Comparison of ENCODE assay signal across 8 cellular contexts in the genomic region with DNA sequence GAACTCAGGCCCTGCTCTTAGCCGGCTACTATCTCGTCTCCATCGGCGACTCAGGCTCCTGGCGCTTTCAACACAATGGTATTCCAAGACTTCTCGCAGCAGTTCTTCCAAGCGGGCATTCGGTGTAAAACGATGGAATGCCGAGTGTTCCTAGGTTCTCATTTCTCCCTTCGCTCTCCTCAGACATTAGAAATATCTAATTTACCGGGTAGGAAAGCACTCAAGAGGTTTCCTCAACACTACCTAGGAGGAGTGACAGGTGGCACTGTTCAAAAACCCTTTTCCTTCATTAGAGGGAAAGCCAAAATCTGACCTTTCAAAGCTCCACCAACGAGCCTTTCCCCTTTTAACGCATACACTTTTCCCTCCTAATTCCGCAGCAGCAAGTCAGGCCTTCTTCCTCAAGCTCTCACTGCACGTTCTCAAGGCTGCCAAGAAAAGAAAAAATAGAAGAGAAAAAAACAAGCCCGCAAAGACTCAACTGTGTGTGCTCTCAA. TPM values are rescaled to one million over a fixed set of nuclear protein-coding genes. Genes with fewer than 3 reads are reported as not detected.
DNase-seq lines count a peak whose midpoint lies in the region; ATAC-seq, FAIRE-seq and TF ChIP-seq lines count a peak whose summit lies in the region.

No MANE protein-coding gene starts in this region.

- no peaks in the 10 kb centered on the region for H3K9me3 ChIP-seq in pancreas

- intact Hi-C loops in pancreas (cut with DNase I), result loop anchor here in 1 of 3 donors (10.0 kb wide), 1 partner anchor 134 kb away; no protein-coding TSS in a partner anchor

- no peak for TF ChIP-seq EP300 in Ishikawa (IDR thresholded peaks at IDR 0.05; ENCODE audit: borderline replicate concordance)

- peak overlapping the region; percentile 82 for H3K4me3 ChIP-seq in AG09309 (ENCODE audit: control insufficient read depth, low read depth, low read length)
- peak overlapping the region; percentile 92 for H3K4me3 ChIP-seq in fibroblast of villous mesenchyme (ENCODE audit: low read depth, low read length)
- H3K4me3 ChIP-seq in pancreas, result peak overlapping the region; percentile 70 to 99 (median 85)

- POLR2A ChIA-PET in GM10248 (lab: Yijun Ruan, JAX), result interaction anchor here (0.6 to 1.0 kb wide), 2 partner anchors 8 to 1834 kb away, joined by 3 to 9 read pairs; no protein-coding TSS in a partner anchor

- FAIRE-seq in pancreas (lab: Jason Lieb, UNC), result no peak

- DNase-seq in AG09309 (ENCODE audit: low read depth), result no peak
- DNase-seq in GM10248 (ENCODE audit: extremely low spot score), result peak; percentile 75
- no peak for DNase-seq in fibroblast of villous mesenchyme (ENCODE audit: low read depth)
- no peak for DNase-seq in pancreas

- peaks cover 5 to 20% (median 10%) of the 10 kb centered on the region in 3 donors for H3K4me1 ChIP-seq in pancreas

- no peaks in the 10 kb centered on the region for H3K36me3 ChIP-seq in pancreas

- peak; percentile 26 for TF ChIP-seq CTCF in AG09309 (IDR thresholded peaks at IDR 0.05; ENCODE audit: control insufficient read depth, insufficient read depth, low read depth, low read length, missing control alignments)
- peak; percentile 50 for TF ChIP-seq CTCF in GM10248 (IDR thresholded peaks at IDR 0.05; ENCODE audit: control extremely low read depth, extremely low read depth, low read depth, missing control alignments)
- peak; percentile 79 for TF ChIP-seq CTCF in VCaP (conservative IDR thresholded peaks at IDR 0.05)
- peak; percentile 23 for TF ChIP-seq CTCF in fibroblast of villous mesenchyme (IDR thresholded peaks at IDR 0.05; ENCODE audit: insufficient read depth, low read depth, low read length)
- TF ChIP-seq CTCF in pancreas (IDR thresholded peaks at IDR 0.05), result peak in 1 of 4 donors; percentile 9

- peak; percentile 28; the same call in 1 of the 2 replicates for TF ChIP-seq RAD21 in Ishikawa (IDR thresholded peaks at IDR 0.05; ENCODE audit: low read depth)

- CTCF ChIA-PET in GM10248 (lab: Yijun Ruan, JAX), result interaction anchor here (0.9 to 4.2 kb wide), 25 partner anchors 8 to 1173 kb away, joined by 3 to 26 read pairs (median 4); a partner anchor contains a TSS

- 1% methylated on average over 17 of the region's 17 CpGs for WGBS in pancreas, 2 donors

- H3K27ac ChIP-seq in VCaP, result peak overlapping the region; percentile 89
- peak overlapping the region; percentile 44 to 72 (median 56) for H3K27ac ChIP-seq in pancreas

- no peaks in the 10 kb centered on the region for H3K27me3 ChIP-seq in pancreas

- ATAC-seq in pancreas, result peak; percentile 50 to 69 (median 60)
- ATAC-seq in HG03457 (IDR thresholded peaks at IDR 0.05; ENCODE audit: unreplicated experiment), result no peak
- ATAC-seq in GM19467 (IDR thresholded peaks at IDR 0.05; ENCODE audit: unreplicated experiment), result no peak

TF ChIP-seq in Ishikawa, 13 proteins besides CTCF, POLR2A, EP300 and RAD21:
- TF ChIP-seq, protein P1, sequence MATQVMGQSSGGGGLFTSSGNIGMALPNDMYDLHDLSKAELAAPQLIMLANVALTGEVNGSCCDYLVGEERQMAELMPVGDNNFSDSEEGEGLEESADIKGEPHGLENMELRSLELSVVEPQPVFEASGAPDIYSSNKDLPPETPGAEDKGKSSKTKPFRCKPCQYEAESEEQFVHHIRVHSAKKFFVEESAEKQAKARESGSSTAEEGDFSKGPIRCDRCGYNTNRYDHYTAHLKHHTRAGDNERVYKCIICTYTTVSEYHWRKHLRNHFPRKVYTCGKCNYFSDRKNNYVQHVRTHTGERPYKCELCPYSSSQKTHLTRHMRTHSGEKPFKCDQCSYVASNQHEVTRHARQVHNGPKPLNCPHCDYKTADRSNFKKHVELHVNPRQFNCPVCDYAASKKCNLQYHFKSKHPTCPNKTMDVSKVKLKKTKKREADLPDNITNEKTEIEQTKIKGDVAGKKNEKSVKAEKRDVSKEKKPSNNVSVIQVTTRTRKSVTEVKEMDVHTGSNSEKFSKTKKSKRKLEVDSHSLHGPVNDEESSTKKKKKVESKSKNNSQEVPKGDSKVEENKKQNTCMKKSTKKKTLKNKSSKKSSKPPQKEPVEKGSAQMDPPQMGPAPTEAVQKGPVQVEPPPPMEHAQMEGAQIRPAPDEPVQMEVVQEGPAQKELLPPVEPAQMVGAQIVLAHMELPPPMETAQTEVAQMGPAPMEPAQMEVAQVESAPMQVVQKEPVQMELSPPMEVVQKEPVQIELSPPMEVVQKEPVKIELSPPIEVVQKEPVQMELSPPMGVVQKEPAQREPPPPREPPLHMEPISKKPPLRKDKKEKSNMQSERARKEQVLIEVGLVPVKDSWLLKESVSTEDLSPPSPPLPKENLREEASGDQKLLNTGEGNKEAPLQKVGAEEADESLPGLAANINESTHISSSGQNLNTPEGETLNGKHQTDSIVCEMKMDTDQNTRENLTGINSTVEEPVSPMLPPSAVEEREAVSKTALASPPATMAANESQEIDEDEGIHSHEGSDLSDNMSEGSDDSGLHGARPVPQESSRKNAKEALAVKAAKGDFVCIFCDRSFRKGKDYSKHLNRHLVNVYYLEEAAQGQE (IDR thresholded peaks at IDR 0.05; ENCODE audit: low read depth), result no peak
- TF ChIP-seq TEAD4 (IDR thresholded peaks at IDR 0.05), result no peak
- no peak for TF ChIP-seq ZBTB7A (IDR thresholded peaks at IDR 0.05; ENCODE audit: low read depth)
- TF ChIP-seq YY1 (IDR thresholded peaks at IDR 0.05; ENCODE audit: low read depth), result no peak
TF ChIP-seq in Ishikawa: peak in this region for 0.

RNA-seq across cellular contexts. Expression of a gene that starts 0.6 kb away (rescaled TPM):
- total RNA-seq in fibroblast of villous mesenchyme (86.7 and 88.5 TPM in 2 replicates), pancreas (10 to 100 TPM; 30.5 to 48.0 (median 39.7) TPM)
- polyA plus RNA-seq in pancreas, result 10 to 100 TPM; 44.6 to 53.2 TPM

RNA-seq across cellular contexts. Expression of a gene that starts 16.8 kb away (rescaled TPM):
- total RNA-seq in fibroblast of villous mesenchyme (81.5 and 102 TPM in 2 replicates), pancreas (10 to 100 TPM; 17.3 to 29.1 (median 21.7) TPM)
- 10 to 100 TPM; 14.0 to 29.1 TPM for polyA plus RNA-seq in pancreas

Comparison
In these comparisons a context has a peak if more than half of its experiments do, and no peak if none do; other contexts are left out.
1. ATAC-seq: peak in pancreas (4 of 4); none in HG03457 (single experiment) and GM19467 (single experiment).
2. Peak in every context shown above with its lines, with median percentiles within 50 percentile points of each other: H3K4me3 ChIP-seq.